16 cellular contexts compared by ENCODE assay signal in the genomic region with DNA sequence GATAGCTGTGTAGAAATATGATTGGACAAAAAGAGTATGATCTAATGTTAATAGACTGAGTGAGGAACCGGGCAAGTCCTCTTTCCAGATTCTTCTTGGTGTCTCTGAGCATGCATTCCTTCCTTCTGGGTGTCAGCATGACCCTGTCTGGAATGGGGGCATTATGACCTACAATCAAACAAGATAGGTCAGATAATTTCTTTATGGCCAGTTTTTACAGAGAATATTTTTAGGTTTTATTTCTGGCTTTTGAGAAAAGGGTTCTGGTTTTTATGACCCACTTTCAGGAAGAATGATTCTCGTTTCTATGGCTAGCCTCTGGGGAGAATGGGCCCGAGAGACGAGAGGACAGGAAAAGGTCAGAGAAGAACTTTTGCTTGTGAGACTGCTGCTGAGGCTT.
"Had no signal": no experiment of that assay in that cellular context is flagged by ENCODE, and none has a peak within 500 bp of the region (broad histone marks: within the 10 kb centered on the region; RNA-seq: fewer than 3 reads in every experiment).

No MANE protein-coding gene starts in this region.

- H3K36me3 ChIP-seq: adrenal gland, neutrophil, WERI-Rb-1 had no signal

- H3K27ac Mint-ChIP-seq: activated T-cell treated with anti-CD3 and anti-CD28 coated beads, Interleukin-2, amount 50 U/mL, for 72 hours; dendritic cell treated with granulocyte-macrophage colony-stimulating factor and Interleukin-4, amounts not matched to agents 40 ng/mL and 50 ng/mL, for 4 days; naive thymus-derived CD4-positive, alpha-beta T cell; stimulated activated naive B cell treated with anti-CD40 and anti-IgM and Interleukin-4, amounts not matched to agents 10 μg/mL and 1 μg/mL and 100 μg/mL, for 72 hours had no signal

- H3K4me1 Mint-ChIP-seq: naive thymus-derived CD4-positive, alpha-beta T cell; stimulated activated naive B cell treated with anti-CD40 and anti-IgM and Interleukin-4, amounts not matched to agents 10 μg/mL and 1 μg/mL and 100 μg/mL, for 72 hours had no signal

- H3K27me3 ChIP-seq: adrenal gland, neutrophil had no signal

- ATAC-seq: activated T-cell treated with anti-CD3 and anti-CD28 coated beads, Interleukin-2, amount 50 U/mL, for 72 hours; naive thymus-derived CD4-positive, alpha-beta T cell; stimulated activated naive B cell treated with anti-CD40 and anti-IgM and Interleukin-4, amounts not matched to agents 10 μg/mL and 1 μg/mL and 100 μg/mL, for 72 hours had no signal

- DNase-seq: activated CD4-positive, alpha-beta T cell treated with anti-CD3 and anti-CD28 coated beads for 1 hour; activated CD8-positive, alpha-beta memory T cell treated with anti-CD3 and anti-CD28 coated beads for 24 hours; activated CD8-positive, alpha-beta memory T cell treated with anti-CD3 and anti-CD28 coated beads, Interleukin-2, amount 50 U/mL, for 48 hours; activated effector memory CD4-positive, alpha-beta T cell treated with anti-CD3 and anti-CD28 coated beads, Interleukin-2, amount 50 U/mL, for 16 hours; activated naive CD4-positive, alpha-beta T cell treated with anti-CD3 and anti-CD28 coated beads, Interleukin-2, amount 50 U/mL, for 16 hours; activated T-cell treated with anti-CD3 and anti-CD28 coated beads, Interleukin-2, amount 50 U/mL, for 72 hours; effector CD8-positive, alpha-beta T cell; hypothalamus; islet precursor cell; naive thymus-derived CD4-positive, alpha-beta T cell; retina; stimulated activated naive B cell treated with anti-CD40 and anti-IgM and Interleukin-4, amounts not matched to agents 10 μg/mL and 1 μg/mL and 100 μg/mL, for 72 hours; WERI-Rb-1 had no signal

- H3K27me3 Mint-ChIP-seq: dendritic cell treated with granulocyte-macrophage colony-stimulating factor and Interleukin-4, amounts not matched to agents 40 ng/mL and 50 ng/mL, for 4 days; stimulated activated naive B cell treated with anti-CD40 and anti-IgM and Interleukin-4, amounts not matched to agents 10 μg/mL and 1 μg/mL and 100 μg/mL, for 72 hours had no signal

- H3K9me3 ChIP-seq: adrenal gland, neutrophil had no signal

- H3K4me3 Mint-ChIP-seq: activated T-cell treated with anti-CD3 and anti-CD28 coated beads, Interleukin-2, amount 50 U/mL, for 72 hours; dendritic cell treated with granulocyte-macrophage colony-stimulating factor and Interleukin-4, amounts not matched to agents 40 ng/mL and 50 ng/mL, for 4 days; naive thymus-derived CD4-positive, alpha-beta T cell; stimulated activated naive B cell treated with anti-CD40 and anti-IgM and Interleukin-4, amounts not matched to agents 10 μg/mL and 1 μg/mL and 100 μg/mL, for 72 hours had no signal

- H3K4me3 ChIP-seq: adrenal gland had no signal

- H3K27ac ChIP-seq: neutrophil, WERI-Rb-1 had no signal

- H3K36me3 Mint-ChIP-seq: naive thymus-derived CD4-positive, alpha-beta T cell; stimulated activated naive B cell treated with anti-CD40 and anti-IgM and Interleukin-4, amounts not matched to agents 10 μg/mL and 1 μg/mL and 100 μg/mL, for 72 hours had no signal

- H3K9me3 Mint-ChIP-seq: stimulated activated naive B cell treated with anti-CD40 and anti-IgM and Interleukin-4, amounts not matched to agents 10 μg/mL and 1 μg/mL and 100 μg/mL, for 72 hours had no signal
